Comparison of ENCODE assay signal across 12 cellular contexts in genomic region chr5:134877159-134877558, GRCh38. TPM values are rescaled to one million over a fixed set of nuclear protein-coding genes. Genes with fewer than 3 reads are reported as not detected.
A peak's percentile ranks its signal among the peaks of the same experiment; 100 is the strongest.
DNase-seq lines count a peak whose midpoint lies in the region; ATAC-seq and TF ChIP-seq lines count a peak whose summit lies in the region.
"Had no signal": no experiment of that assay in that cellular context is flagged by ENCODE, and none has a peak within 500 bp of the region (broad histone marks: within the 10 kb centered on the region; RNA-seq: fewer than 3 reads in every experiment).

No MANE protein-coding gene starts in this region.

- no peak overlapping the region for H3K4me3 Mint-ChIP-seq in stimulated activated naive CD8-positive, alpha-beta T cell treated with anti-CD3 and anti-CD28 coated beads, Interleukin-15, Interleukin-2, amounts not matched to agents 100 ng/mL and 50 ng/mL, for 24 hours
- no peak overlapping the region for H3K4me3 Mint-ChIP-seq in activated T-helper 2 cell treated with anti-CD3 and anti-CD28 coated beads, Interferon-gamma antibody, Interleukin-2, Interleukin-4, amounts not matched to agents 10 μg/mL and 5 μg/mL and 100 μg/mL, durations not matched to agents 14 hours and 24 hours and 36 hours (ENCODE audit: low read depth)

- no peaks in the 10 kb centered on the region for H3K27me3 Mint-ChIP-seq in stimulated activated naive CD8-positive, alpha-beta T cell treated with anti-CD3 and anti-CD28 coated beads, Interleukin-15, Interleukin-2, amounts not matched to agents 100 ng/mL and 50 ng/mL, for 24 hours
- H3K27me3 Mint-ChIP-seq in activated T-helper 2 cell treated with anti-CD3 and anti-CD28 coated beads, Interferon-gamma antibody, Interleukin-2, Interleukin-4, amounts not matched to agents 10 μg/mL and 5 μg/mL and 100 μg/mL, durations not matched to agents 14 hours and 24 hours and 36 hours (ENCODE audit: low read depth), result no peaks in the 10 kb centered on the region
- H3K27me3 Mint-ChIP-seq: progenitor cell of endocrine pancreas had no signal

- no peak for DNase-seq in stimulated activated naive CD8-positive, alpha-beta T cell treated with anti-CD3 and anti-CD28 coated beads, Interleukin-15, Interleukin-2, amounts not matched to agents 100 U/mL and 50 U/mL, for 24 hours
- no peak for DNase-seq in activated T-helper 2 cell treated with anti-CD3 and anti-CD28 coated beads, Interferon-gamma antibody, Interleukin-2, Interleukin-4, amounts not matched to agents 10 μg/mL and 5 μg/mL and 100 μg/mL, durations not matched to agents 14 hours and 24 hours and 36 hours (ENCODE audit: low spot score)
- no peak for DNase-seq in SHP77 treated with DMSO at 0.1 percent for 48 hours (lab: John Stamatoyannopoulos, UW)
- no peak for DNase-seq in upper lobe of left lung
- DNase-seq in mucosa of gallbladder (ENCODE audit: low spot score), result no peak
- no peak for DNase-seq in LoVo (ENCODE audit: low spot score)
- DNase-seq: cerebellar nuclear complex, left colon, SHP77 had no signal

- no peak for TF ChIP-seq EP300 in upper lobe of left lung (IDR thresholded peaks at IDR 0.05)

- no peaks in the 10 kb centered on the region for H3K36me3 ChIP-seq in upper lobe of left lung

- H3K27me3 ChIP-seq in upper lobe of left lung, result no peaks in the 10 kb centered on the region

- peaks cover 21% of the 10 kb centered on the region for H3K36me3 Mint-ChIP-seq in stimulated activated naive CD8-positive, alpha-beta T cell treated with anti-CD3 and anti-CD28 coated beads, Interleukin-15, Interleukin-2, amounts not matched to agents 100 ng/mL and 50 ng/mL, for 24 hours (ENCODE audit: low read depth)
- peaks cover 29% of the 10 kb centered on the region for H3K36me3 Mint-ChIP-seq in activated T-helper 2 cell treated with anti-CD3 and anti-CD28 coated beads, Interferon-gamma antibody, Interleukin-2, Interleukin-4, amounts not matched to agents 10 μg/mL and 5 μg/mL and 100 μg/mL, durations not matched to agents 14 hours and 24 hours and 36 hours (ENCODE audit: low read depth)

- no peak for TF ChIP-seq CTCF in upper lobe of left lung (IDR thresholded peaks at IDR 0.05)

- H3K27ac Mint-ChIP-seq in stimulated activated naive CD8-positive, alpha-beta T cell treated with anti-CD3 and anti-CD28 coated beads, Interleukin-15, Interleukin-2, amounts not matched to agents 100 ng/mL and 50 ng/mL, for 24 hours, result peak overlapping the region; percentile 8
- H3K27ac Mint-ChIP-seq in activated T-helper 2 cell treated with anti-CD3 and anti-CD28 coated beads, Interferon-gamma antibody, Interleukin-2, Interleukin-4, amounts not matched to agents 10 μg/mL and 5 μg/mL and 100 μg/mL, durations not matched to agents 14 hours and 24 hours and 36 hours, result peak overlapping the region; percentile 79

- intact Hi-C loops in activated T-helper 2 cell treated with anti-CD3 and anti-CD28 coated beads, Interferon-gamma antibody, Interleukin-2, Interleukin-4, amounts not matched to agents 10 μg/mL and 5 μg/mL and 100 μg/mL, durations not matched to agents 14 hours and 24 hours and 36 hours (cut with micrococcal nuclease), result no loop called here

- no peak overlapping the region for H3K4me3 ChIP-seq in upper lobe of left lung

- H3K9me3 Mint-ChIP-seq in stimulated activated naive CD8-positive, alpha-beta T cell treated with anti-CD3 and anti-CD28 coated beads, Interleukin-15, Interleukin-2, amounts not matched to agents 100 ng/mL and 50 ng/mL, for 24 hours, result no peaks in the 10 kb centered on the region
- H3K9me3 Mint-ChIP-seq in activated T-helper 2 cell treated with anti-CD3 and anti-CD28 coated beads, Interferon-gamma antibody, Interleukin-2, Interleukin-4, amounts not matched to agents 10 μg/mL and 5 μg/mL and 100 μg/mL, durations not matched to agents 14 hours and 24 hours and 36 hours, result no peaks in the 10 kb centered on the region

- no peak for ATAC-seq in stimulated activated naive CD8-positive, alpha-beta T cell treated with anti-CD3 and anti-CD28 coated beads, Interleukin-15, Interleukin-2, amounts not matched to agents 100 U/mL and 50 U/mL, for 24 hours
- peak; percentile 41 for ATAC-seq in HG03342 (IDR thresholded peaks at IDR 0.05; ENCODE audit: unreplicated experiment)
- no peak for ATAC-seq in upper lobe of left lung (ENCODE audit: low FRiP score in 2 of 2)
- ATAC-seq: left colon had no signal

- H3K9me3 ChIP-seq in upper lobe of left lung, result no peaks in the 10 kb centered on the region

- H3K27ac ChIP-seq in upper lobe of left lung, result no peak overlapping the region

- peaks cover 48% of the 10 kb centered on the region for H3K4me1 Mint-ChIP-seq in stimulated activated naive CD8-positive, alpha-beta T cell treated with anti-CD3 and anti-CD28 coated beads, Interleukin-15, Interleukin-2, amounts not matched to agents 100 ng/mL and 50 ng/mL, for 24 hours (ENCODE audit: low read depth)
- H3K4me1 Mint-ChIP-seq in activated T-helper 2 cell treated with anti-CD3 and anti-CD28 coated beads, Interferon-gamma antibody, Interleukin-2, Interleukin-4, amounts not matched to agents 10 μg/mL and 5 μg/mL and 100 μg/mL, durations not matched to agents 14 hours and 24 hours and 36 hours (ENCODE audit: low read depth), result peaks cover 35% of the 10 kb centered on the region

- peaks cover 9 to 39% (median 32%) of the 10 kb centered on the region in 4 donors for H3K4me1 ChIP-seq in upper lobe of left lung

- TF ChIP-seq POLR2A in upper lobe of left lung (IDR thresholded peaks at IDR 0.05), result no peak

RNA-seq across cellular contexts. Expression of gene TXNDC15, which starts 3.0 kb away (rescaled TPM):
- 53.9 and 56.9 TPM in 2 replicates for total RNA-seq in activated T-helper 2 cell treated with anti-CD3 and anti-CD28 coated beads, Interferon-gamma antibody, Interleukin-2, Interleukin-4, amounts not matched to agents 10 μg/mL and 5 μg/mL and 100 μg/mL, durations not matched to agents 14 hours and 24 hours and 36 hours
- total RNA-seq in upper lobe of left lung (10 to 100 TPM; 49.6 to 78.4 (median 67.2) TPM), mucosa of gallbladder (88.5 TPM)

RNA-seq across cellular contexts. Expression of gene PCBD2, which starts 27.8 kb away (rescaled TPM):
- total RNA-seq in activated T-helper 2 cell treated with anti-CD3 and anti-CD28 coated beads, Interferon-gamma antibody, Interleukin-2, Interleukin-4, amounts not matched to agents 10 μg/mL and 5 μg/mL and 100 μg/mL, durations not matched to agents 14 hours and 24 hours and 36 hours, result 13.3 and 14.1 TPM in 2 replicates
- total RNA-seq in upper lobe of left lung (10 to 100 TPM in 2 of 6 donors, 1 to 10 TPM in 4; 8.4 to 14.4 (median 9.1) TPM), mucosa of gallbladder (11.4 TPM)

RNA-seq across cellular contexts. Expression of gene C5orf24, which starts 31.4 kb away (rescaled TPM):
- 36.0 and 40.5 TPM in 2 replicates for total RNA-seq in activated T-helper 2 cell treated with anti-CD3 and anti-CD28 coated beads, Interferon-gamma antibody, Interleukin-2, Interleukin-4, amounts not matched to agents 10 μg/mL and 5 μg/mL and 100 μg/mL, durations not matched to agents 14 hours and 24 hours and 36 hours
- total RNA-seq in upper lobe of left lung, result 10 to 100 TPM; 22.5 to 56.4 (median 35.5) TPM
- total RNA-seq in mucosa of gallbladder, result 45.1 TPM
